8 cellular contexts compared by ENCODE assay signal in the genomic region with DNA sequence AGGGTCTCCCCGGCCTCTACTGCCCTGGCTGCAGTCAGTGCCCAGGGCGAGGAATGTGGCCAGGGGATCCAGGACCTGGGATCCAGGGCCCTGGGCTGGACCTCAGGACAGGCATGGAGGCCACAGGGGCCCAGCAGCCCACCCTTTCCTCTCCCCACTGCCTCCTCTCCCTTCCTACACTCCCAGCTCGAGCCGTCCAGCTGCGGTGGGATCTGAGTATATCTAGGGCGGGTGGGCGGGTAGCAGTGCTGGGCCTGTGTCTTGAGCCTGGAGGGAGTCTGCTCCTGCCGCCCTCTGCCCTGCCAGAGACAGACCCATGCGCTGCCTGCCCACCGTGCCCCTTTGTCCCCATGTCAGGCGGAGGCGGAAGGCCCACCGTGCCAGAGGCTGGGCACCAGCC. TPM values are rescaled to one million over a fixed set of nuclear protein-coding genes. Genes with fewer than 3 reads are reported as not detected.
"Had no signal": no experiment of that assay in that cellular context is flagged by ENCODE, and none has a peak within 500 bp of the region (broad histone marks: within the 10 kb centered on the region; RNA-seq: fewer than 3 reads in every experiment).

No MANE protein-coding gene starts in this region.

RNA-seq across cellular contexts. Expression of a gene that starts 1.4 kb away (rescaled TPM):
- total RNA-seq: ascending aorta, psoas muscle had no signal

RNA-seq across cellular contexts. Expression of a gene that starts 15.1 kb away (rescaled TPM):
- total RNA-seq: activated B cell treated with CpG ODN at 0.5 μM for 24 hours; activated naive CD8-positive, alpha-beta T cell treated with anti-CD3 and anti-CD28 coated beads for 36 hours; endothelial cell of umbilical vein; lower leg skin; psoas muscle had no signal
- polyA plus RNA-seq: endothelial cell of umbilical vein, fibroblast of lung, keratinocyte had no signal
